In the genomic region with DNA sequence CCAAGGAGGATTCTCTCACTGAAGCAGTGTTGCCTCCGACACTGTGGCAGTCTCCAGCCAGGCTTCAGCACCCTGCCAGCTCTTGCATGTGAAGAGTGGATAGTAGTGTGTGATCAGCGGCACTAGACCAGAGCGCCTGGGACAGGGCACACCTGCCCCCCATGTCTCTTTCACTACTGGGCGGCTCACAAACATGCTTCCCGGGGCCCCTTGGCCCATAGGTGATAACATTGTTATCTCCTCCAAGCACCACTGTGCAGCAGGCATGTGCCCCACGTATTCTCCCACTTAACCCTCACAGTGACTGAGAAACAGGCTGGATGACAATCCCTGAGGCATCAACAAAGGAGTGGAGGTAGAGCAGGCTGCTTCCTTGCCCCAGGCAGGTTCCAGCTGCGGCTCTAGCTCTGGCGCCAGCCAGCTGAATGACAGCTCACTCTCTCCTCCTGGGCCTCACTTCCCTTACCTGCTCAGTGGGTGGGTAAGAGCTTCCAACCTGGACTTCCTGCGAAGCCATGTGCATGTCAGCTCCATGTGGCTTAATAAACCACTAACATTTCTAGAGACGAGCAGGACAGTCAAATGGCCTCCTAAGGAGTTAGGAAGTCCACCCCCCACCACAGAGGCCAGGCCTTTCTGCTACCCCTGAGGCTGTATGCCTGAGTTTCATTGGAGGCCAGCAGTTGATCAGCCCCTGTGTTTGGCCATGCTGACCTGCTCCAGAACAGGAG, we compare ENCODE assay signal across 9 cellular contexts. TPM values are rescaled to one million over a fixed set of nuclear protein-coding genes. Genes with fewer than 3 reads are reported as not detected.
A peak's percentile ranks its signal among the peaks of the same experiment; 100 is the strongest.
DNase-seq lines count a peak whose midpoint lies in the region; ATAC-seq and TF ChIP-seq lines count a peak whose summit lies in the region.
"Had no signal": no experiment of that assay in that cellular context is flagged by ENCODE, and none has a peak within 500 bp of the region (broad histone marks: within the 10 kb centered on the region; RNA-seq: fewer than 3 reads in every experiment).

No MANE protein-coding gene starts in this region.

- ATAC-seq in foreskin keratinocyte (peak; percentile 86), HG03045 (IDR thresholded peaks at IDR 0.05; ENCODE audit: unreplicated experiment) (no peak), GM19328 (IDR thresholded peaks at IDR 0.05; ENCODE audit: unreplicated experiment) (no peak), HG03095 (IDR thresholded peaks at IDR 0.05; ENCODE audit: unreplicated experiment) (no peak)

- H3K4me1 ChIP-seq in KMS-11 (ENCODE audit: low read depth, poor library complexity, severe bottlenecking) (peaks cover 99% of the 10 kb centered on the region), foreskin keratinocyte (peaks cover 47% of the 10 kb centered on the region), spleen (peaks cover 24 to 100% (median 100%) of the 10 kb centered on the region in 6 donors)

- H2AFZ ChIP-seq in KMS-11 (ENCODE audit: low read depth) = no peak overlapping the region

- H3K27me3 Mint-ChIP-seq in T-helper 1 cell treated with Interleukin-12 subunit alpha and Interleukin-12 subunit beta and Interleukin-4 antibody, amounts not matched to agents 30 μg/mL and 1 μg/mL, for 36 hours (ENCODE audit: low read depth) = no peaks in the 10 kb centered on the region

- H3K36me3 ChIP-seq in KMS-11 (ENCODE audit: insufficient read depth) (no peaks in the 10 kb centered on the region), spleen (peaks cover 0 to under 1% (median 0%) of the 10 kb centered on the region in 6 donors)

- intact Hi-C loops in spleen (cut with DNase I; ENCODE audit: low total_unique reads) = loop anchor here (10.0 kb wide), 1 partner anchor 70 kb away; no protein-coding TSS in a partner anchor

- peak overlapping the region; percentile 73; the same call in 1 of the 2 replicates for H3K9ac ChIP-seq in KMS-11

- DNase-seq in foreskin keratinocyte (peak; percentile 69 to 79), spleen (peak; percentile 86), foreskin melanocyte (no peak)

- peak overlapping the region; percentile 47 for H3K4me3 Mint-ChIP-seq in T-helper 1 cell treated with Interleukin-12 subunit alpha and Interleukin-12 subunit beta and Interleukin-4 antibody, amounts not matched to agents 30 μg/mL and 1 μg/mL, for 36 hours

- peaks cover 8% of the 10 kb centered on the region; the same call in 1 of the 2 replicates for H4K20me1 ChIP-seq in KMS-11 (ENCODE audit: insufficient read depth)

- no peaks in the 10 kb centered on the region for H3K27me3 ChIP-seq in KMS-11 (ENCODE audit: insufficient read depth, low read depth)
- no peaks in the 10 kb centered on the region for H3K27me3 ChIP-seq in foreskin keratinocyte
- H3K27me3 ChIP-seq in spleen (replicated peaks in 1 of 7) = no peaks in the 10 kb centered on the region

- peak overlapping the region; percentile 79 for H3K27ac ChIP-seq in KMS-11
- peak overlapping the region; percentile 35 for H3K27ac ChIP-seq in foreskin keratinocyte
- H3K27ac ChIP-seq in spleen = peak overlapping the region; percentile 27 to 100 (median 96)
- H3K27ac ChIP-seq: VCaP had no signal

- H3K4me1 Mint-ChIP-seq in T-helper 1 cell treated with Interleukin-12 subunit alpha and Interleukin-12 subunit beta and Interleukin-4 antibody, amounts not matched to agents 30 μg/mL and 1 μg/mL, for 36 hours (ENCODE audit: low read depth) = peaks cover 88% of the 10 kb centered on the region

- peak overlapping the region; percentile 73 for H3K4me2 ChIP-seq in KMS-11

- H3K9me3 Mint-ChIP-seq in T-helper 1 cell treated with Interleukin-12 subunit alpha and Interleukin-12 subunit beta and Interleukin-4 antibody, amounts not matched to agents 30 μg/mL and 1 μg/mL, for 36 hours = peaks cover 3% of the 10 kb centered on the region

- H3K27ac Mint-ChIP-seq in T-helper 1 cell treated with Interleukin-12 subunit alpha and Interleukin-12 subunit beta and Interleukin-4 antibody, amounts not matched to agents 30 μg/mL and 1 μg/mL, for 36 hours = peak overlapping the region; percentile 98

- peaks cover 97% of the 10 kb centered on the region for H3K79me2 ChIP-seq in KMS-11 (ENCODE audit: insufficient read depth, low read depth)

- H3K9me3 ChIP-seq in spleen = peaks cover 0 to 4% (median 0%) of the 10 kb centered on the region in 8 donors

- TF ChIP-seq CTCF in KMS-11 (conservative IDR thresholded peaks at IDR 0.05; ENCODE audit: low read depth, low read length) = no peak
- TF ChIP-seq CTCF in foreskin keratinocyte (conservative IDR thresholded peaks at IDR 0.05) = no peak
- no peak for TF ChIP-seq CTCF in spleen (IDR thresholded peaks at IDR 0.05 in 8 of 11, conservative IDR thresholded peaks at IDR 0.05 in 3 of 11)

- H3K4me3 ChIP-seq in KMS-11 (IDR thresholded peaks at IDR 0.05; ENCODE audit: insufficient read depth, low read depth, low read length) = no peak overlapping the region
- peak overlapping the region in 2 of 8 donors; percentile 19 to 57 for H3K4me3 ChIP-seq in spleen

- TF ChIP-seq POLR2A in spleen (IDR thresholded peaks at IDR 0.05) = no peak

- peaks cover 22% of the 10 kb centered on the region for H3K36me3 Mint-ChIP-seq in T-helper 1 cell treated with Interleukin-12 subunit alpha and Interleukin-12 subunit beta and Interleukin-4 antibody, amounts not matched to agents 30 μg/mL and 1 μg/mL, for 36 hours (ENCODE audit: low read depth)

- WGBS in spleen, 5 donors = 58 to 75% (median 66%) methylated on average over 10 of the region's 10 CpGs

RNA-seq across cellular contexts. Expression of gene KLF13, which starts 37.8 kb away (rescaled TPM):
- total RNA-seq in foreskin keratinocyte (57.9 and 58.1 TPM in 2 replicates), spleen (100 to 1,000 TPM in 1 of 7 donors, 10 to 100 TPM in 6; 71.6 to 111 (median 85.8) TPM)
- polyA plus RNA-seq in foreskin keratinocyte (54.9 and 55.8 TPM in 2 replicates), spleen (10 to 100 TPM; 21.8 to 43.3 (median 43.1) TPM)

Comparison
In these comparisons a context has a peak if more than half of its experiments do, and no peak if none do; other contexts are left out.
1. H3K27ac ChIP-seq: peak in every context shown above with its lines; median percentile 96 in spleen; 79 in KMS-11; 35 in foreskin keratinocyte.